11 cellular contexts compared by ENCODE assay signal in the genomic region with DNA sequence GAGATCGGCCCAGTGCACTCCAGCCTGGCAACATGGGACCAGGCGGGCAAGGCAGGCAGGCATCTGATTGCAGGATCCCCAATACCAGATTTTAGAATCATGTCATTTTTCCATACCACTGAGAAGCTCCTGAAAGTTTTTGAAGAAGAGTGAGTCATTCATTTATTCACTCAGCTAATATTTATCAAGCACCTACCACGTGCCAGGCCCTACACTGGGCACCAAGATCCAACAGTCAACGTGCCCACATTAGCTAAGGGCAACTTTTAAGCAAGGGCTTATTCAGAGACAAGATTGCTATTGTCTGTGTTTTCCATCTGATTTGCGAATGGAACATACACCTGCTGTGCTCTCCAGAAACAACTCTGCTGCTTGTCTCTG.
DNase-seq lines count a peak whose midpoint lies in the region; ATAC-seq and TF ChIP-seq lines count a peak whose summit lies in the region.
"Had no signal": no experiment of that assay in that cellular context is flagged by ENCODE, and none has a peak within 500 bp of the region (broad histone marks: within the 10 kb centered on the region; RNA-seq: fewer than 3 reads in every experiment).

No MANE protein-coding gene starts in this region.

- peaks cover 65% of the 10 kb centered on the region for H3K4me1 Mint-ChIP-seq in T-helper 1 cell treated with Interleukin-12 subunit alpha and Interleukin-12 subunit beta and Interleukin-4 antibody, amounts not matched to agents 30 μg/mL and 1 μg/mL, for 36 hours (ENCODE audit: low read depth)
- peaks cover 66% of the 10 kb centered on the region for H3K4me1 Mint-ChIP-seq in stimulated activated memory B cell treated with anti-CD40 and anti-IgM and Interleukin-4, amounts not matched to agents 10 μg/mL and 1 μg/mL and 100 μg/mL, for 72 hours

- H3K36me3 Mint-ChIP-seq in T-helper 1 cell treated with Interleukin-12 subunit alpha and Interleukin-12 subunit beta and Interleukin-4 antibody, amounts not matched to agents 30 μg/mL and 1 μg/mL, for 36 hours (ENCODE audit: low read depth): no peaks in the 10 kb centered on the region
- H3K36me3 Mint-ChIP-seq in stimulated activated memory B cell treated with anti-CD40 and anti-IgM and Interleukin-4, amounts not matched to agents 10 μg/mL and 1 μg/mL and 100 μg/mL, for 72 hours: no peaks in the 10 kb centered on the region

- H3K4me1 ChIP-seq in RWPE2 (ENCODE audit: insufficient read depth, poor library complexity, severe bottlenecking): no peaks in the 10 kb centered on the region

- no peak overlapping the region for H3K27ac ChIP-seq in RWPE2 (ENCODE audit: poor library complexity, severe bottlenecking)

- no peak overlapping the region for H3K4me3 ChIP-seq in RWPE2 (ENCODE audit: severe bottlenecking)

- H3K27me3 ChIP-seq in RWPE2 (ENCODE audit: insufficient read depth, poor library complexity, severe bottlenecking): no peaks in the 10 kb centered on the region

- peak; percentile 51; the same call in 2 of the 3 replicates for ATAC-seq in RWPE2 (ENCODE audit: low read depth)
- ATAC-seq in esophagus mucosa: peak; percentile 37
- ATAC-seq in stimulated activated memory B cell treated with anti-CD40 and anti-IgM and Interleukin-4, amounts not matched to agents 10 μg/mL and 1 μg/mL and 100 μg/mL, for 72 hours: no peak

- H3K36me3 ChIP-seq in RWPE2 (ENCODE audit: low read depth): no peaks in the 10 kb centered on the region

- H3K27me3 Mint-ChIP-seq in T-helper 1 cell treated with Interleukin-12 subunit alpha and Interleukin-12 subunit beta and Interleukin-4 antibody, amounts not matched to agents 30 μg/mL and 1 μg/mL, for 36 hours (ENCODE audit: low read depth): peaks cover 24% of the 10 kb centered on the region
- no peaks in the 10 kb centered on the region for H3K27me3 Mint-ChIP-seq in stimulated activated memory B cell treated with anti-CD40 and anti-IgM and Interleukin-4, amounts not matched to agents 10 μg/mL and 1 μg/mL and 100 μg/mL, for 72 hours

- peak overlapping the region; percentile 52 for H3K4me3 Mint-ChIP-seq in T-helper 1 cell treated with Interleukin-12 subunit alpha and Interleukin-12 subunit beta and Interleukin-4 antibody, amounts not matched to agents 30 μg/mL and 1 μg/mL, for 36 hours
- H3K4me3 Mint-ChIP-seq in stimulated activated memory B cell treated with anti-CD40 and anti-IgM and Interleukin-4, amounts not matched to agents 10 μg/mL and 1 μg/mL and 100 μg/mL, for 72 hours: no peak overlapping the region

- no peaks in the 10 kb centered on the region for H3K9me3 ChIP-seq in RWPE2 (ENCODE audit: severe bottlenecking)

- H3K9me3 Mint-ChIP-seq in T-helper 1 cell treated with Interleukin-12 subunit alpha and Interleukin-12 subunit beta and Interleukin-4 antibody, amounts not matched to agents 30 μg/mL and 1 μg/mL, for 36 hours: no peaks in the 10 kb centered on the region
- H3K9me3 Mint-ChIP-seq in stimulated activated memory B cell treated with anti-CD40 and anti-IgM and Interleukin-4, amounts not matched to agents 10 μg/mL and 1 μg/mL and 100 μg/mL, for 72 hours: no peaks in the 10 kb centered on the region

- peak overlapping the region; percentile 58 for H3K27ac Mint-ChIP-seq in T-helper 1 cell treated with Interleukin-12 subunit alpha and Interleukin-12 subunit beta and Interleukin-4 antibody, amounts not matched to agents 30 μg/mL and 1 μg/mL, for 36 hours
- H3K27ac Mint-ChIP-seq in stimulated activated memory B cell treated with anti-CD40 and anti-IgM and Interleukin-4, amounts not matched to agents 10 μg/mL and 1 μg/mL and 100 μg/mL, for 72 hours: peak overlapping the region; percentile 94

- DNase-seq in T-helper 1 cell (no peak), RWPE2 (ENCODE audit: low spot score) (no peak), COLO668 (lab: John Stamatoyannopoulos, UW; ENCODE audit: unreplicated experiment) (no peak)
- DNase-seq in NK-92 treated with Interleukin-12 subunit alpha and Interleukin-12 subunit beta, amount 100 ng/mL, for 24 hours (lab: John Stamatoyannopoulos, UW): no peak
- DNase-seq in central memory CD4-positive, alpha-beta T cell: no peak
- DNase-seq: 8988T, dermis blood vessel endothelial cell, NCI-H69 had no signal

- no peak for TF ChIP-seq CTCF in RWPE2 (IDR thresholded peaks at IDR 0.05; ENCODE audit: poor library complexity, severe bottlenecking)
